Comparison of ENCODE assay signal across 8 cellular contexts in genomic region chr17:48459070-48459469, GRCh38.
"Had no signal": no experiment of that assay in that cellular context is flagged by ENCODE, and none has a peak within 500 bp of the region (broad histone marks: within the 10 kb centered on the region; RNA-seq: fewer than 3 reads in every experiment).

No MANE protein-coding gene starts in this region.

- ATAC-seq: left colon had no signal

- H3K9me3 Mint-ChIP-seq: activated naive CD8-positive, alpha-beta T cell treated with anti-CD3 and anti-CD28 coated beads for 36 hours had no signal

- H3K27ac Mint-ChIP-seq: activated naive CD8-positive, alpha-beta T cell treated with anti-CD3 and anti-CD28 coated beads for 36 hours had no signal

- H3K9me3 ChIP-seq: neutrophil, transverse colon had no signal

- H3K4me3 ChIP-seq: lung, transverse colon had no signal

- H3K27ac ChIP-seq: brain microvascular endothelial cell, neutrophil, transverse colon had no signal

- DNase-seq: activated naive CD8-positive, alpha-beta T cell treated with anti-CD3 and anti-CD28 coated beads for 36 hours; brain microvascular endothelial cell; left colon; midbrain; stimulated activated CD4-positive, alpha-beta T cell treated with anti-CD3 and anti-CD28 coated beads, Interleukin-15, amount 100 ng/mL, for 24 hours; transverse colon had no signal

- H3K36me3 ChIP-seq: brain microvascular endothelial cell, neutrophil, transverse colon had no signal
